In the genomic region with DNA sequence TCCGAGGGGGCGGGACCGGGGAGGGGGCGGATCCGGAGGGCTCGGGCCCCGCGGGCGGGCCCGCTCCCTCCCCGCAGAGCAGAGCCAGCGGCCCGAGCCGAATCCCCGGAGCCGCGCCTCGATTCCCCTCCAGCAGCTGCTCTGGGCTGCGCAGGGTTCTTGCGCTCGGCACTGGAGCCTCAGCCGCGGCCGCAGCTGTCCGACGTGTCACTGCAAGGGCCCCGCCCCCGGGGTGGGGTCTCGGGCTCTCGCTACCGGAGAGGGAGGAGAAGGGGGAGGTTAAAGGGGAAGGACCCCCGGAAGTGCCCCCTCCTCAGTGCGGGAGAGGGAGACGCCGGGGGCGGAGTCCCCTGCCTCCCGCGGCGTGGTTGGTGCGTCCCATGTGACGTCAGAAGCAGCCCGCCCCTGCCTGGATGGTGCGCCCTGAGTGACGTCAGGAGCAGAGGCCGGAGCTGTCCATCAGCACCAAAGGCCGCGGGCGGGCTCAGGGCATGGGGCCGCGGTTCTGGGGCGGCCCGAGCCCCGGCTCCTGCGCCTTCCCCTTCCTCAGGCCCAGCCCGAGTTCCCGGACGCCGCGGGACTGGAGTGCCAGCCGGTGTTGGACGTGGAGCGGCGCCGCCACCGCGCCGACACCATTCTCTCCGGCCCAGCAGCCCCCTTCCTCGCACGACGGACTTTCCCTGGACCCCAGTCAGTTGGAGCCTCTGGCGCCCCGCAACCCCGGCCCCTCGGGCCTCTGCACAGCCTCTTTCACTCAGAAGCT, we compare ENCODE assay signal across 8 cellular contexts. TPM values are rescaled to one million over a fixed set of nuclear protein-coding genes. Genes with fewer than 3 reads are reported as not detected.
A peak's percentile ranks its signal among the peaks of the same experiment; 100 is the strongest.
DNase-seq lines count a peak whose midpoint lies in the region; ATAC-seq and TF ChIP-seq lines count a peak whose summit lies in the region.

A gene with protein sequence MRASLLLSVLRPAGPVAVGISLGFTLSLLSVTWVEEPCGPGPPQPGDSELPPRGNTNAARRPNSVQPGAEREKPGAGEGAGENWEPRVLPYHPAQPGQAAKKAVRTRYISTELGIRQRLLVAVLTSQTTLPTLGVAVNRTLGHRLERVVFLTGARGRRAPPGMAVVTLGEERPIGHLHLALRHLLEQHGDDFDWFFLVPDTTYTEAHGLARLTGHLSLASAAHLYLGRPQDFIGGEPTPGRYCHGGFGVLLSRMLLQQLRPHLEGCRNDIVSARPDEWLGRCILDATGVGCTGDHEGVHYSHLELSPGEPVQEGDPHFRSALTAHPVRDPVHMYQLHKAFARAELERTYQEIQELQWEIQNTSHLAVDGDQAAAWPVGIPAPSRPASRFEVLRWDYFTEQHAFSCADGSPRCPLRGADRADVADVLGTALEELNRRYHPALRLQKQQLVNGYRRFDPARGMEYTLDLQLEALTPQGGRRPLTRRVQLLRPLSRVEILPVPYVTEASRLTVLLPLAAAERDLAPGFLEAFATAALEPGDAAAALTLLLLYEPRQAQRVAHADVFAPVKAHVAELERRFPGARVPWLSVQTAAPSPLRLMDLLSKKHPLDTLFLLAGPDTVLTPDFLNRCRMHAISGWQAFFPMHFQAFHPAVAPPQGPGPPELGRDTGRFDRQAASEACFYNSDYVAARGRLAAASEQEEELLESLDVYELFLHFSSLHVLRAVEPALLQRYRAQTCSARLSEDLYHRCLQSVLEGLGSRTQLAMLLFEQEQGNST (minus strand): TSS at position 214 of the 763 bp plus-strand sequence. CDS start 271 bp downstream, outside the sequence.
A gene with protein sequence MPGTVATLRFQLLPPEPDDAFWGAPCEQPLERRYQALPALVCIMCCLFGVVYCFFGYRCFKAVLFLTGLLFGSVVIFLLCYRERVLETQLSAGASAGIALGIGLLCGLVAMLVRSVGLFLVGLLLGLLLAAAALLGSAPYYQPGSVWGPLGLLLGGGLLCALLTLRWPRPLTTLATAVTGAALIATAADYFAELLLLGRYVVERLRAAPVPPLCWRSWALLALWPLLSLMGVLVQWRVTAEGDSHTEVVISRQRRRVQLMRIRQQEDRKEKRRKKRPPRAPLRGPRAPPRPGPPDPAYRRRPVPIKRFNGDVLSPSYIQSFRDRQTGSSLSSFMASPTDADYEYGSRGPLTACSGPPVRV (plus strand): TSS at position 433 of the 763 bp plus-strand sequence. CDS start 700 bp downstream, outside the sequence.

- H3K27me3 ChIP-seq in Caco-2 (replicated peaks; ENCODE audit: control insufficient read depth, insufficient read depth, low read length) (no peaks in the 10 kb centered on the region), NT2/D1 (ENCODE audit: insufficient read depth, insufficient read length) (peaks cover 37% of the 10 kb centered on the region), endocrine pancreas (ENCODE audit: control insufficient read depth, insufficient read depth, low read length) (no peaks in the 10 kb centered on the region), mesendoderm (ENCODE audit: insufficient read depth, low read length, poor library complexity) (no peaks in the 10 kb centered on the region)

- H3K9ac ChIP-seq in NT2/D1 (ENCODE audit: insufficient read length, low read depth): peak within 1 kb of the TSS; percentile 95
- H3K9ac ChIP-seq in endocrine pancreas (ENCODE audit: control insufficient read depth, insufficient read depth, low read length): peak within 1 kb of the TSS; percentile 86
- H3K9ac ChIP-seq in mesendoderm (ENCODE audit: low read length): peak within 1 kb of the TSS; percentile 92

- H4K8ac ChIP-seq in mesendoderm (ENCODE audit: low read depth, low read length): no peak within 1 kb of the TSS

- peak within 1 kb of the TSS; percentile 77 for H3K4ac ChIP-seq in mesendoderm (ENCODE audit: low read depth, low read length)

- TF ChIP-seq CTCF in Caco-2 (IDR thresholded peaks at IDR 0.05; ENCODE audit: insufficient read depth in 1 of 2, low read depth in 1 of 2, low read length in 1 of 2, severe bottlenecking in 1 of 2, unreplicated experiment in 1 of 2): no peak

- peak; percentile 73 for ATAC-seq in GM21390 (IDR thresholded peaks at IDR 0.05; ENCODE audit: unreplicated experiment)

- H2BK15ac ChIP-seq in mesendoderm (replicated peaks; ENCODE audit: low read depth): no peak within 1 kb of the TSS

- H3K4me3 ChIP-seq in Caco-2 (ENCODE audit: low read depth, low read length): peak within 1 kb of the TSS; percentile 92
- H3K4me3 ChIP-seq in NT2/D1 (ENCODE audit: insufficient read length, low read depth): peak within 1 kb of the TSS; percentile 88
- H3K4me3 ChIP-seq in endocrine pancreas (ENCODE audit: control insufficient read depth, insufficient read depth, low read length): peak within 1 kb of the TSS; percentile 73
- H3K4me3 ChIP-seq in mesendoderm (ENCODE audit: low read length): peak within 1 kb of the TSS; percentile 93

- H3K9me3 Mint-ChIP-seq in Caco-2 (ENCODE audit: unreplicated experiment): no peaks in the 10 kb centered on the region

- BruUV-seq in Caco-2 (replicated peaks; lab: Mats Ljungman, UMichigan): no TSS peak

- peak within 1 kb of the TSS; percentile 7 for H3K18ac ChIP-seq in mesendoderm (ENCODE audit: low read length)

- intact Hi-C loops in Caco-2 (cut with micrococcal nuclease; ENCODE audit: unreplicated experiment): loop anchor here (1.0 to 2.0 kb wide), 4 partner anchors 9 to 99 kb away; a partner anchor contains a TSS

- POLR2A ChIA-PET in Caco-2 (lab: Charles Lee): interaction anchor here (0.6 to 2.1 kb wide), 4 partner anchors 27 to 175 kb away, joined by 3 to 4 read pairs (median 3); a partner anchor contains a TSS

- no peak within 1 kb of the TSS for H2BK5ac ChIP-seq in mesendoderm (ENCODE audit: low read length)

- no peak within 1 kb of the TSS for H4K5ac ChIP-seq in mesendoderm (ENCODE audit: low read length)

- H3K27ac Mint-ChIP-seq in Caco-2 (ENCODE audit: unreplicated experiment): peak within 1 kb of the TSS; percentile 87

- no peaks in the 10 kb centered on the region for H3K79me2 ChIP-seq in mesendoderm (ENCODE audit: control insufficient read depth, insufficient read depth, low read length)

- H3K79me1 ChIP-seq in mesendoderm (ENCODE audit: low read length): peaks cover 4% of the 10 kb centered on the region

- WGBS in mesendoderm (ENCODE audit: extremely low coverage, insufficient coverage, low lambda C conversion rate): no CpG with 5 or more reads among the region's 75 CpGs

- CTCF ChIA-PET in Caco-2 (lab: Charles Lee): interaction anchor here (0.6 to 3.4 kb wide), 14 partner anchors 9 to 155 kb away, joined by 3 to 19 read pairs (median 5); a partner anchor contains a TSS

- peak within 1 kb of the TSS; percentile 15 for H3K23ac ChIP-seq in mesendoderm (ENCODE audit: low read length)

- peaks cover 7% of the 10 kb centered on the region for H3K4me1 Mint-ChIP-seq in Caco-2 (ENCODE audit: low read depth, unreplicated experiment)

- H2BK120ac ChIP-seq in mesendoderm (ENCODE audit: low read depth, low read length): no peak within 1 kb of the TSS

- no peaks in the 10 kb centered on the region for H3K27me3 Mint-ChIP-seq in Caco-2 (ENCODE audit: insufficient read depth, unreplicated experiment)

- peaks cover 19% of the 10 kb centered on the region for H3K4me1 ChIP-seq in Caco-2
- H3K4me1 ChIP-seq in NT2/D1 (ENCODE audit: insufficient read depth, insufficient read length): peaks cover 16% of the 10 kb centered on the region
- H3K4me1 ChIP-seq in endocrine pancreas (ENCODE audit: control insufficient read depth, insufficient read depth, low read length): peaks cover 10% of the 10 kb centered on the region
- peaks cover 4% of the 10 kb centered on the region for H3K4me1 ChIP-seq in mesendoderm (ENCODE audit: control insufficient read depth, low read depth, low read length)

- H3K36me3 ChIP-seq in Caco-2 (ENCODE audit: control insufficient read depth, insufficient read depth, low read length): peaks cover 8% of the 10 kb centered on the region
- H3K36me3 ChIP-seq in NT2/D1 (ENCODE audit: insufficient read depth, insufficient read length, low read length): peaks cover 46% of the 10 kb centered on the region
- no peaks in the 10 kb centered on the region for H3K36me3 ChIP-seq in endocrine pancreas (ENCODE audit: control insufficient read depth, insufficient read depth, low read length)
- peaks cover 7% of the 10 kb centered on the region for H3K36me3 ChIP-seq in mesendoderm (ENCODE audit: control insufficient read depth, insufficient read depth, low read length)

- H3K9me3 ChIP-seq in Caco-2: no peaks in the 10 kb centered on the region
- no peaks in the 10 kb centered on the region for H3K9me3 ChIP-seq in NT2/D1 (ENCODE audit: insufficient read depth, low read length)
- H3K9me3 ChIP-seq in endocrine pancreas (ENCODE audit: control insufficient read depth, low read length): no peaks in the 10 kb centered on the region

- peaks cover 30% of the 10 kb centered on the region for H3K36me3 Mint-ChIP-seq in Caco-2 (ENCODE audit: insufficient read depth, unreplicated experiment)

- peak within 1 kb of the TSS; percentile 92 for H3K4me3 Mint-ChIP-seq in Caco-2 (ENCODE audit: unreplicated experiment)

- H3K56ac ChIP-seq in mesendoderm (ENCODE audit: low read length): peak within 1 kb of the TSS; percentile 95

- H3K27ac ChIP-seq in mesendoderm (ENCODE audit: low read depth, low read length): peak within 1 kb of the TSS; percentile 92

- H3K4me2 ChIP-seq in mesendoderm (ENCODE audit: low read length): peak within 1 kb of the TSS; percentile 80

- no peak within 1 kb of the TSS for H2AK5ac ChIP-seq in mesendoderm (ENCODE audit: low read length)

- DNase-seq in Caco-2 (peak; percentile 99), HUDEP-2 (lab: John Stamatoyannopoulos, UW; ENCODE audit: unreplicated experiment in 76 of 76) (peak; percentile 26 to 96 (median 89)), NT2/D1 (ENCODE audit: low read depth, low spot score) (peak; percentile 99), mesendoderm (peak; percentile 100)
- peak; percentile 87 for DNase-seq in activated CD8-positive, alpha-beta memory T cell treated with anti-CD3 and anti-CD28 coated beads, Interleukin-2, amount 50 U/mL, for 24 hours (ENCODE audit: extremely low read depth)
- peak; percentile 80 for DNase-seq in stimulated activated CD8-positive, alpha-beta memory T cell treated with anti-CD3 and anti-CD28 coated beads, Interleukin-12 subunit alpha, Interleukin-12 subunit beta, amount 100 ng/mL, for 4 hours (ENCODE audit: low read depth)

RNA-seq across cellular contexts. Expression of the first gene that starts in this region (rescaled TPM):
- 26.4 and 27.3 TPM in 2 replicates for total RNA-seq in Caco-2 (2022)
- 50.4 TPM for polyA plus RNA-seq in mesendoderm (2013, experiment 1 of 2)
- 50.4 TPM for polyA plus RNA-seq in mesendoderm (2013, experiment 2 of 2)

RNA-seq across cellular contexts. Expression of the second gene that starts in this region (rescaled TPM):
- 8.5 and 9.1 TPM in 2 replicates for total RNA-seq in Caco-2 (2022)
- polyA plus RNA-seq in mesendoderm (2013, experiment 1 of 2): 3.7 TPM
- polyA plus RNA-seq in mesendoderm (2013, experiment 2 of 2): 3.7 TPM

Comparison
In these comparisons a context has a peak if more than half of its experiments do, and no peak if none do; other contexts are left out.
1. Peak in every context shown above with its lines: DNase-seq, ATAC-seq, H3K4me3 ChIP-seq and H3K27ac ChIP-seq.